ENCODE assay signal across 24 cellular contexts in the genomic region with DNA sequence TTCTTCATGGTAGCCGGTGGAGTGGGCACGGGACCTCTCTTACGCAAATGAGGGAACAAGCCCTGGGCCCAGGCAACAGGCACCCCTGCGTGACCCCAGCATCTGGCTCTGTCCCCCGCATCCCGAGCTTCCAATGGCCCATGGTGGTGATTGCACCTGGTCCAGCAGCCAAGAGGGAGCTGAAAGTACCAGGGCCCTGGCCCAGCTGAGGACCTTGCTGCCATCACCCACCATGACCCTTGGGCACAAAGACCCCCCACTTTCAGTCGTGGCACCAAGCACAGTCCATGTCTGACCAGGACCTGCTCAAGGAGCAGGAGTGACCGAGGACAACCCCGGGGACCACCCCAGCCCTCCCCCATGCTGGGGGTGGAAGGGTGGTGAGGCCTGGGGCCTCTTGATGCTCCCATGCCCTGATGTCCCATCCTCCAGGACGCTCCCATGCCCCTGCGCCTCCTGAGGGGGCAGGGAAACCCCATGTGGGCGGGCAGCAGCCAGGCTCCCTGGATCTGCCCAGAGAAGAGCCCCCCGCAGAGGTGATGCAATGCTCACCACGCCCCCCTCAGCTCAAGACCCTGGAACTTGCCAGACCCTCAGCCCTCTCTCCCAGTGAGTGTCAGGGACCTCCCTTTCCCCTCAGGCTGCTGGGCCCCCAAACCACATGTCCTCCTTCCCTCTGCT.
"Had no signal": no experiment of that assay in that cellular context is flagged by ENCODE, and none has a peak within 500 bp of the region (broad histone marks: within the 10 kb centered on the region; RNA-seq: fewer than 3 reads in every experiment).

No MANE protein-coding gene starts in this region.

- H3K27ac ChIP-seq: brain microvascular endothelial cell, SJSA1 had no signal

- H3K4me1 ChIP-seq: SJSA1 had no signal

- FAIRE-seq: TTC549 had no signal

- H3K9me3 ChIP-seq: MG63 had no signal

- ATAC-seq: activated T-helper 17 cell treated with anti-CD3 and anti-CD28 coated beads, Interleukin-2, amount 50 U/mL, for 72 hours had no signal

- DNase-seq: activated B cell treated with CpG ODN at 0.5 μM for 24 hours; activated CD4-positive, alpha-beta T cell treated with anti-CD3 and anti-CD28 coated beads for 1 hour; activated CD4-positive, alpha-beta T cell treated with anti-CD3 and anti-CD28 coated beads, Interleukin-2, amount 10 ng/mL, durations not matched to agents 24 days and 14 days; activated CD4-positive, alpha-beta T cell treated with anti-CD3 and anti-CD28 coated beads, Interleukin-2, amount 50 U/mL, for 48 hours; activated gamma-delta T cell treated with Interleukin-2 at 50 U/mL for 16 hours; activated naive CD4-positive, alpha-beta T cell treated with anti-CD3 and anti-CD28 coated beads, Interleukin-2, amount 10 ng/mL, durations not matched to agents 7 days and 5 days; activated naive CD8-positive, alpha-beta T cell treated with anti-CD3 and anti-CD28 coated beads for 36 hours; activated T-cell treated with anti-CD3 and anti-CD28 coated beads, Interleukin-2, amount 50 U/mL, for 48 hours; brain microvascular endothelial cell; MG63; NCI-H1105 treated with DMSO at 0.1 percent for 48 hours; NCI-H1436 treated with DMSO at 0.1 percent for 48 hours; NCI-H187; NCI-H2171; NCI-H2227 treated with DMSO at 0.1 percent for 48 hours; NCI-H510A; NCI-H526 treated with DMSO at 0.1 percent for 48 hours; NCI-H82; SHP77; T-helper 2 cell; T1000 had no signal

- H3K27me3 ChIP-seq: brain microvascular endothelial cell, MG63, SJSA1 had no signal

- H3K4me3 ChIP-seq: MG63, SJSA1 had no signal

- H3K36me3 ChIP-seq: brain microvascular endothelial cell, SJSA1 had no signal
